Comparison of ENCODE assay signal across 1 cellular context in genomic region chr20:35700625-35701148, GRCh38.
TF ChIP-seq lines count a peak whose summit lies in the region.

No MANE protein-coding gene starts in this region.

TF ChIP-seq in endothelial cell of umbilical vein, 7 proteins besides CTCF, POLR2A, EP300 and RAD21:
- TF ChIP-seq MYC (IDR thresholded peaks at IDR 0.05; ENCODE audit: low read depth, low read length): no peak
- no peak for TF ChIP-seq JUN (IDR thresholded peaks at IDR 0.05; ENCODE audit: borderline replicate concordance, insufficient read depth, insufficient read length, low read depth)
- TF ChIP-seq FOS (IDR thresholded peaks at IDR 0.05; ENCODE audit: borderline replicate concordance, insufficient read depth, low read length): no peak
- TF ChIP-seq GATA2 (IDR thresholded peaks at IDR 0.05; ENCODE audit: insufficient read depth, insufficient read length, low read depth, low read length): no peak
- no peak for TF ChIP-seq POLR2AphosphoS5 (IDR thresholded peaks at IDR 0.05; ENCODE audit: insufficient read depth, low read depth, low read length)
- no peak for TF ChIP-seq EZH2 (IDR thresholded peaks at IDR 0.05; ENCODE audit: borderline replicate concordance, low read depth, low read length, severe bottlenecking)
- TF ChIP-seq, protein P1, sequence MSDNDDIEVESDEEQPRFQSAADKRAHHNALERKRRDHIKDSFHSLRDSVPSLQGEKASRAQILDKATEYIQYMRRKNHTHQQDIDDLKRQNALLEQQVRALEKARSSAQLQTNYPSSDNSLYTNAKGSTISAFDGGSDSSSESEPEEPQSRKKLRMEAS (IDR thresholded peaks at IDR 0.05; ENCODE audit: insufficient read depth, insufficient read length): no peak
